Comparison of ENCODE assay signal across 6 cellular contexts in the genomic region with DNA sequence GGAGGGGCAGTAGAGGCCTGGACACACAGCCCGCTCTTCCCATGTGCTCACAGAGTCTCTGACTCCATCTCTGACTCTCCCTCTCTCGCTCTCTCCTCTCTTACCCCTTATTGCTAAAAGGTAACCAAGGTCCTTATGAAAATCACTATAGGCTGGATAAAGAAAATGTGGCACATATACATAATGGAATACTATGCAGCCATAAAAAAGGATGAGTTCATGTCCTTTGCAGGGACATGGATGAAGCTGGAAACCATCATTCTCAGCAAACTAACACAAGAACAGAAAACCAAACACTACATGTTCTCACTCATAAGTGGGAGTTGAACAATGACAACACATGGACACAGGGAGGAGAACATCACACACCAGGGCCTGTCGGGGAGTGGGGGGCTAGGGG. TPM values are rescaled to one million over a fixed set of nuclear protein-coding genes. Genes with fewer than 3 reads are reported as not detected.
DNase-seq lines count a peak whose midpoint lies in the region; TF ChIP-seq lines count a peak whose summit lies in the region.
"Not testable (repeated sequence)": the region's sequence is repeated elsewhere in the genome, so short reads cannot be mapped to it uniquely, and the experiment has no call there.

No MANE protein-coding gene starts in this region.

- H3K27ac ChIP-seq in C4-2B, result peak overlapping the region; percentile 55
- not testable (repeated sequence) for H3K27ac ChIP-seq in HEK293 (ENCODE audit: extremely low read depth, low read depth, low read length)
- peak overlapping the region; percentile 84 for H3K27ac ChIP-seq in VCaP
- H3K27ac ChIP-seq in mucosa of rectum (ENCODE audit: low read depth in 2 of 2, low read length in 2 of 2), result peak overlapping the region; percentile 53 to 58
- H3K27ac ChIP-seq in transverse colon, result peak overlapping the region; percentile 51 to 67 (median 59)

- WGBS in transverse colon (ENCODE audit: low coverage in 1 of 2), 2 donors, result 90 to 100% methylated on average over 3 of the region's 3 CpGs

- intact Hi-C loops in transverse colon (cut with DNase I; ENCODE audit: low total_unique reads), result not testable (repeated sequence)

- not testable (repeated sequence) for DNase-seq in endothelial cell (ENCODE audit: low spot score); transverse colon

- H3K9ac ChIP-seq in mucosa of rectum (ENCODE audit: low read depth in 1 of 2, low read length in 2 of 2), result not testable (repeated sequence)

- POLR2A ChIA-PET in HEK293 (lab: Yijun Ruan, JAX), result not testable (repeated sequence)

- H3K4me1 ChIP-seq in HEK293 (ENCODE audit: control insufficient read depth, insufficient read depth, low read length), result not testable (repeated sequence)
- H3K4me1 ChIP-seq in mucosa of rectum (ENCODE audit: control insufficient read depth in 2 of 2, insufficient read depth in 2 of 2, low read length in 2 of 2), result peaks cover 5 to 11% of the 10 kb centered on the region in 2 donors
- H3K4me1 ChIP-seq in transverse colon, result peaks cover 2 to 16% (median 5%) of the 10 kb centered on the region in 4 donors

- not testable (repeated sequence) for H3K9me3 Mint-ChIP-seq in endothelial cell (ENCODE audit: unreplicated experiment)

- H3K4me3 ChIP-seq in HEK293 (ENCODE audit: low read depth, low read length); mucosa of rectum (ENCODE audit: low read length in 2 of 2); transverse colon: not testable (repeated sequence)

- in situ Hi-C loops in transverse colon (cut with MboI; ENCODE audit: low pct_ligation_motif_present in 1 of 4, low pct_unique_long_range_greater_than_20kb in 1 of 4, low sequenced_read_pairs in 3 of 4), result not testable (repeated sequence)

- not testable (repeated sequence) for H3K36me3 ChIP-seq in HEK293 (ENCODE audit: control insufficient read depth in 2 of 2, insufficient read depth in 1 of 2, low read length in 2 of 2); mucosa of rectum (ENCODE audit: control insufficient read depth in 2 of 2, insufficient read depth in 2 of 2, low read length in 2 of 2); transverse colon

- peaks cover 11% of the 10 kb centered on the region for H3K36me3 Mint-ChIP-seq in endothelial cell (ENCODE audit: low read depth, unreplicated experiment)

- H3K27me3 ChIP-seq in mucosa of rectum (ENCODE audit: control insufficient read depth in 2 of 2, insufficient read depth in 2 of 2, low read length in 2 of 2); transverse colon: not testable (repeated sequence)

- CTCF ChIA-PET in HEK293 (lab: Yijun Ruan, JAX), result not testable (repeated sequence)

- not testable (repeated sequence) for TF ChIP-seq POLR2A in transverse colon (IDR thresholded peaks at IDR 0.05)

- not testable (repeated sequence) for TF ChIP-seq CTCF in C4-2B (conservative IDR thresholded peaks at IDR 0.05); HEK293 (tag by site-specific recombination; IDR thresholded peaks at IDR 0.05); VCaP (conservative IDR thresholded peaks at IDR 0.05); endothelial cell (IDR thresholded peaks at IDR 0.05; ENCODE audit: unreplicated experiment); transverse colon (IDR thresholded peaks at IDR 0.05)

- not testable (repeated sequence) for H3K27me3 Mint-ChIP-seq in endothelial cell (ENCODE audit: unreplicated experiment)

- peak overlapping the region; percentile 9 for H3K4me3 Mint-ChIP-seq in endothelial cell (ENCODE audit: unreplicated experiment)

- not testable (repeated sequence) for TF ChIP-seq EP300 in transverse colon (IDR thresholded peaks at IDR 0.05; ENCODE audit: low read depth)

- H3K27ac Mint-ChIP-seq in endothelial cell (ENCODE audit: unreplicated experiment), result not testable (repeated sequence)

- not testable (repeated sequence) for H3K9me3 ChIP-seq in HEK293 (ENCODE audit: control insufficient read depth, insufficient read depth, low read depth, low read length); mucosa of rectum (ENCODE audit: control insufficient read depth in 2 of 2, low read length in 2 of 2); transverse colon

- H3K4me1 Mint-ChIP-seq in endothelial cell (ENCODE audit: unreplicated experiment), result not testable (repeated sequence)

TF ChIP-seq in HEK293, 187 proteins besides CTCF, POLR2A, EP300 and RAD21:
- peak; percentile 99 for TF ChIP-seq ZNF146 (tag by site-specific recombination; IDR thresholded peaks at IDR 0.05)
- TF ChIP-seq, protein P1, sequence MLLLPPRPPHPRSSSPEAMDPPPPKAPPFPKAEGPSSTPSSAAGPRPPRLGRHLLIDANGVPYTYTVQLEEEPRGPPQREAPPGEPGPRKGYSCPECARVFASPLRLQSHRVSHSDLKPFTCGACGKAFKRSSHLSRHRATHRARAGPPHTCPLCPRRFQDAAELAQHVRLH (tag by site-specific recombination; IDR thresholded peaks at IDR 0.05), result peak; percentile 52; the same call in 1 of the 2 replicates
TF ChIP-seq in HEK293: peak in this region for 2; not testable (repeated sequence) for 185.

RNA-seq across cellular contexts. Expression of a gene that starts 24.2 kb away (rescaled TPM):
- 39.6 TPM for total RNA-seq in endothelial cell (ENCODE audit: unreplicated experiment)
- total RNA-seq in transverse colon, result 10 to 100 TPM; 35.4 to 82.4 (median 49.2) TPM

RNA-seq across cellular contexts. Expression of a gene that starts 41.9 kb away (rescaled TPM):
- total RNA-seq in endothelial cell (ENCODE audit: unreplicated experiment) (16.3 TPM), transverse colon (10 to 100 TPM; 29.5 to 90.6 (median 48.4) TPM)
